In genomic region chr5:45057564-45057963, GRCh38 we compare ENCODE assay signal across 28 cellular contexts.
"Had no signal": no experiment of that assay in that cellular context is flagged by ENCODE, and none has a peak within 500 bp of the region (broad histone marks: within the 10 kb centered on the region; RNA-seq: fewer than 3 reads in every experiment).

No MANE protein-coding gene starts in this region.

- H3K36me3 Mint-ChIP-seq: IgD-negative memory B cell had no signal

- H3K4me1 ChIP-seq: Peyer's patch had no signal

- H3K4me1 Mint-ChIP-seq: IgD-negative memory B cell had no signal

- ATAC-seq: K562, Right ventricle myocardium inferior had no signal

- H3K9ac ChIP-seq: KMS-11 had no signal

- H3K27ac ChIP-seq: HL-60, KMS-11, PC-9, Peyer's patch, SJCRH30, SK-N-MC had no signal

- H3K27me3 Mint-ChIP-seq: IgD-negative memory B cell had no signal

- H3K4me2 ChIP-seq: KMS-11, PC-9 had no signal

- H3K27ac Mint-ChIP-seq: IgD-negative memory B cell had no signal

- H3K9me3 Mint-ChIP-seq: IgD-negative memory B cell had no signal

- H3K36me3 ChIP-seq: Peyer's patch, SJCRH30 had no signal

- FAIRE-seq: HTR-8/SVneo, K562 had no signal

- H3K4me3 Mint-ChIP-seq: IgD-negative memory B cell had no signal

- H3K27me3 ChIP-seq: Peyer's patch had no signal

- H3K9me3 ChIP-seq: Peyer's patch, SJCRH30 had no signal

- H3K4me3 ChIP-seq: K562, PC-9, Peyer's patch, SJCRH30, SK-N-MC had no signal

- DNase-seq: Kasumi-1, NCI-H1092, NCI-H1105 treated with DMSO at 0.1 percent for 48 hours, NCI-H1417 treated with DMSO at 0.1 percent for 48 hours, NCI-H146, NCI-H1694 treated with DMSO at 0.1 percent for 48 hours, NCI-H1930, NCI-H2081, NCI-H2107, NCI-H2171, NCI-H226, NCI-H446, NCI-H510A, NCI-H524 treated with DMSO at 0.1 percent for 48 hours, NCI-H69, NCI-H774, OCI-M1, PC-9, Peyer's patch, SHP77 treated with DMSO at 0.1 percent for 48 hours, SJCRH30 had no signal

- H2AFZ ChIP-seq: PC-9 had no signal
